ENCODE assay signal across 13 cellular contexts in genomic region chr11:43922974-43923326, GRCh38. TPM values are rescaled to one million over a fixed set of nuclear protein-coding genes. Genes with fewer than 3 reads are reported as not detected.
A peak's percentile ranks its signal among the peaks of the same experiment; 100 is the strongest.
DNase-seq lines count a peak whose midpoint lies in the region; ATAC-seq and TF ChIP-seq lines count a peak whose summit lies in the region.
"Had no signal": no experiment of that assay in that cellular context is flagged by ENCODE, and none has a peak within 500 bp of the region (broad histone marks: within the 10 kb centered on the region; RNA-seq: fewer than 3 reads in every experiment).

No MANE protein-coding gene starts in this region.

- H3K4me3 Mint-ChIP-seq in brain = no peak overlapping the region
- peak overlapping the region; percentile 85 for H3K4me3 Mint-ChIP-seq in glutamatergic neuron (ENCODE audit: unreplicated experiment)
- H3K4me3 Mint-ChIP-seq: activated T-helper 17 cell treated with anti-CD3 and anti-CD28 coated beads, Interleukin-2, amount 50 U/mL, for 72 hours; CD8-positive, alpha-beta memory T cell; IgD-negative memory B cell had no signal

- H3K9ac ChIP-seq in parathyroid adenoma = no peak overlapping the region

- H3K27ac ChIP-seq in parathyroid adenoma = peak overlapping the region; percentile 53
- H3K27ac ChIP-seq in urinary bladder (ENCODE audit: low read depth) = peak overlapping the region; percentile 76
- H3K27ac ChIP-seq: neutrophil had no signal

- TF ChIP-seq CTCF in brain (conservative IDR thresholded peaks at IDR 0.05) (no peak), glutamatergic neuron (IDR thresholded peaks at IDR 0.05; ENCODE audit: partially characterized antibody, unreplicated experiment) (no peak), parathyroid adenoma (IDR thresholded peaks at IDR 0.05) (no peak)

- H3K9me3 Mint-ChIP-seq in brain (no peaks in the 10 kb centered on the region), glutamatergic neuron (ENCODE audit: unreplicated experiment) (peaks cover 18% of the 10 kb centered on the region)
- H3K9me3 Mint-ChIP-seq: activated T-helper 17 cell treated with anti-CD3 and anti-CD28 coated beads, Interleukin-2, amount 50 U/mL, for 72 hours; CD8-positive, alpha-beta memory T cell; IgD-negative memory B cell had no signal

- 22% methylated on average over 6 of the region's 6 CpGs for WGBS in urinary bladder

- H3K36me3 ChIP-seq in parathyroid adenoma (ENCODE audit: control insufficient read depth, insufficient read depth, low read length) (no peaks in the 10 kb centered on the region), urinary bladder (ENCODE audit: insufficient read depth) (no peaks in the 10 kb centered on the region)

- no peak for ATAC-seq in HG03565 (IDR thresholded peaks at IDR 0.05; ENCODE audit: unreplicated experiment)
- no peak for ATAC-seq in GM18519 (IDR thresholded peaks at IDR 0.05; ENCODE audit: low FRiP score, unreplicated experiment)
- ATAC-seq: activated T-helper 17 cell treated with anti-CD3 and anti-CD28 coated beads, Interleukin-2, amount 50 U/mL, for 72 hours had no signal

- H3K9me3 ChIP-seq in parathyroid adenoma (ENCODE audit: control insufficient read depth, low read length) = no peaks in the 10 kb centered on the region
- H3K9me3 ChIP-seq: neutrophil had no signal

- DNase-seq in glutamatergic neuron = no peak
- no peak for DNase-seq in GF-D8 (lab: John Stamatoyannopoulos, UW)
- DNase-seq: CD8-positive, alpha-beta memory T cell; GDM1; NCI-H1417 had no signal

- H3K27ac Mint-ChIP-seq in brain = peak overlapping the region; percentile 87 to 98 (median 96)
- H3K27ac Mint-ChIP-seq in glutamatergic neuron (ENCODE audit: unreplicated experiment) = peak overlapping the region; percentile 99
- H3K27ac Mint-ChIP-seq: activated T-helper 17 cell treated with anti-CD3 and anti-CD28 coated beads, Interleukin-2, amount 50 U/mL, for 72 hours; IgD-negative memory B cell had no signal

- H3K4me3 ChIP-seq in parathyroid adenoma (ENCODE audit: low read depth, low read length) (no peak overlapping the region), urinary bladder (ENCODE audit: low read depth, low read length) (no peak overlapping the region)

- H3K27me3 ChIP-seq in parathyroid adenoma (ENCODE audit: control insufficient read depth, insufficient read depth, low read length) = no peaks in the 10 kb centered on the region
- H3K27me3 ChIP-seq: neutrophil had no signal

- peaks cover 80% of the 10 kb centered on the region for H3K4me1 Mint-ChIP-seq in brain
- H3K4me1 Mint-ChIP-seq in glutamatergic neuron (ENCODE audit: low read depth, unreplicated experiment) = peaks cover 76% of the 10 kb centered on the region
- H3K4me1 Mint-ChIP-seq: CD8-positive, alpha-beta memory T cell; IgD-negative memory B cell had no signal

- H3K4me2 ChIP-seq in parathyroid adenoma (ENCODE audit: low read length) = no peak overlapping the region

- H3K4me1 ChIP-seq in parathyroid adenoma (no peaks in the 10 kb centered on the region), urinary bladder (ENCODE audit: insufficient read depth) (no peaks in the 10 kb centered on the region)

- no peaks in the 10 kb centered on the region for H3K79me2 ChIP-seq in parathyroid adenoma

- H3K36me3 Mint-ChIP-seq in brain = peaks cover 17% of the 10 kb centered on the region
- H3K36me3 Mint-ChIP-seq in glutamatergic neuron (ENCODE audit: unreplicated experiment) = no peaks in the 10 kb centered on the region

- H3K27me3 Mint-ChIP-seq in brain = no peaks in the 10 kb centered on the region
- H3K27me3 Mint-ChIP-seq in glutamatergic neuron (ENCODE audit: unreplicated experiment) = peaks cover 9% of the 10 kb centered on the region
- H3K27me3 Mint-ChIP-seq: activated T-helper 17 cell treated with anti-CD3 and anti-CD28 coated beads, Interleukin-2, amount 50 U/mL, for 72 hours; CD8-positive, alpha-beta memory T cell; IgD-negative memory B cell had no signal

- no peak overlapping the region for H2AFZ ChIP-seq in parathyroid adenoma

RNA-seq across cellular contexts. Expression of gene C11orf96, which starts 19.5 kb away (rescaled TPM):
- polyA plus RNA-seq in brain (ENCODE audit: insufficient read depth, low read depth, low replicate concordance) (13.3 TPM), urinary bladder (226 TPM)
- total RNA-seq in glutamatergic neuron (ENCODE audit: unreplicated experiment) (74.9 TPM), urinary bladder (21.4 TPM)
- polyA plus RNA-seq: CD8-positive, alpha-beta memory T cell; IgD-negative memory B cell had no signal

RNA-seq across cellular contexts. Expression of gene ALKBH3, which starts 42.3 kb away (rescaled TPM):
- polyA plus RNA-seq in brain (ENCODE audit: insufficient read depth, low read depth, low replicate concordance) (20.7 TPM), urinary bladder (27.7 TPM)
- total RNA-seq in glutamatergic neuron (ENCODE audit: unreplicated experiment) (30.4 TPM), urinary bladder (30.2 TPM)
